Comparison of ENCODE assay signal across 39 cellular contexts in genomic region chr11:2345050-2345449, GRCh38. TPM values are rescaled to one million over a fixed set of nuclear protein-coding genes. Genes with fewer than 3 reads are reported as not detected.
"Had no signal": no experiment of that assay in that cellular context is flagged by ENCODE, and none has a peak within 500 bp of the region (broad histone marks: within the 10 kb centered on the region; RNA-seq: fewer than 3 reads in every experiment).

No MANE protein-coding gene starts in this region.

- FAIRE-seq: astrocyte, bronchial epithelial cell, colon had no signal

- H3K27me3 Mint-ChIP-seq: activated naive CD4-positive, alpha-beta T cell treated with anti-CD3 and anti-CD28 coated beads, Interleukin-2, amount 50 U/mL, for 24 hours; activated naive CD8-positive, alpha-beta T cell; activated naive CD8-positive, alpha-beta T cell treated with anti-CD3 and anti-CD28 coated beads for 36 hours; activated naive CD8-positive, alpha-beta T cell treated with anti-CD3 and anti-CD28 coated beads, Interleukin-2, amount 50 U/mL, for 24 hours; activated T-helper 17 cell treated with anti-CD3 and anti-CD28 coated beads, Interleukin-2, amount 50 U/mL, for 72 hours; central memory CD8-positive, alpha-beta T cell had no signal

- DNase-seq: activated effector memory CD4-positive, alpha-beta T cell treated with Interleukin-2 at 50 U/mL for 16 hours; activated gamma-delta T cell; activated gamma-delta T cell treated with Interleukin-2 at 50 U/mL for 16 hours; activated naive CD4-positive, alpha-beta T cell; activated naive CD4-positive, alpha-beta T cell treated with anti-CD3 and anti-CD28 coated beads for 36 hours; activated naive CD4-positive, alpha-beta T cell treated with anti-CD3 and anti-CD28 coated beads, Interleukin-2, amount 10 ng/mL, durations not matched to agents 7 days and 5 days; activated naive CD4-positive, alpha-beta T cell treated with anti-CD3 and anti-CD28 coated beads, Interleukin-2, amount 50 U/mL, for 16 hours; activated naive CD4-positive, alpha-beta T cell treated with Interleukin-2 at 50 U/mL for 16 hours; activated naive CD8-positive, alpha-beta T cell treated with anti-CD3 and anti-CD28 coated beads for 36 hours; activated naive CD8-positive, alpha-beta T cell treated with anti-CD3 and anti-CD28 coated beads, Interleukin-2, amount 10 ng/mL, durations not matched to agents 7 days and 5 days; activated naive CD8-positive, alpha-beta T cell treated with anti-CD3 and anti-CD28 coated beads, Interleukin-2, amount 50 U/mL, for 24 hours; activated T-cell treated with anti-CD3 and anti-CD28 coated beads, Interleukin-2, amount 50 U/mL, for 4 hours; activated T-cell treated with anti-CD3 and anti-CD28 coated beads, Interleukin-2, amount 50 U/mL, for 48 hours; activated T-cell treated with anti-CD3 and anti-CD28 coated beads, Interleukin-2, amount 50 U/mL, for 72 hours; adrenal gland; amniotic stem cell; amygdala; anterior cingulate cortex; aorta; body of pancreas; brain microvascular endothelial cell; caudate nucleus; central memory CD4-positive, alpha-beta T cell; cerebellar nuclear complex had no signal

- H3K9me3 ChIP-seq: adrenal gland, body of pancreas had no signal

- H3K36me3 ChIP-seq: adrenal gland, brain microvascular endothelial cell, breast epithelium, cardiac muscle cell had no signal

- H3K9me3 Mint-ChIP-seq: activated naive CD4-positive, alpha-beta T cell treated with anti-CD3 and anti-CD28 coated beads, Interleukin-2, amount 50 U/mL, for 24 hours had no signal

- ATAC-seq: activated naive CD4-positive, alpha-beta T cell treated with anti-CD3 and anti-CD28 coated beads, Interleukin-2, amount 50 U/mL, for 72 hours; activated naive CD8-positive, alpha-beta T cell treated with anti-CD3 and anti-CD28 coated beads, Interleukin-2, amount 50 U/mL, for 24 hours; activated T-cell treated with anti-CD3 and anti-CD28 coated beads, Interleukin-2, amount 50 U/mL, for 4 hours; activated T-cell treated with anti-CD3 and anti-CD28 coated beads, Interleukin-2, amount 50 U/mL, for 72 hours; activated T-helper 17 cell treated with anti-CD3 and anti-CD28 coated beads, Interleukin-2, amount 50 U/mL, for 72 hours; body of pancreas had no signal

- H3K4me1 Mint-ChIP-seq: activated naive CD4-positive, alpha-beta T cell treated with anti-CD3 and anti-CD28 coated beads, Interleukin-2, amount 10 ng/mL, durations not matched to agents 7 days and 5 days; activated naive CD4-positive, alpha-beta T cell treated with anti-CD3 and anti-CD28 coated beads, Interleukin-2, amount 50 U/mL, for 24 hours; activated naive CD8-positive, alpha-beta T cell treated with anti-CD3 and anti-CD28 coated beads for 36 hours; activated naive CD8-positive, alpha-beta T cell treated with anti-CD3 and anti-CD28 coated beads, Interleukin-2, amount 10 ng/mL, durations not matched to agents 7 days and 5 days; activated naive CD8-positive, alpha-beta T cell treated with anti-CD3 and anti-CD28 coated beads, Interleukin-2, amount 50 U/mL, for 24 hours; activated T-helper 17 cell treated with anti-CD3 and anti-CD28 coated beads, Interleukin-2, amount 50 U/mL, for 72 hours; brain; central memory CD8-positive, alpha-beta T cell had no signal

- H3K27ac ChIP-seq: adrenal gland, ascending aorta, body of pancreas, brain microvascular endothelial cell, breast epithelium, cardiac muscle cell had no signal

- H3K4me3 Mint-ChIP-seq: activated naive CD4-positive, alpha-beta T cell treated with anti-CD3 and anti-CD28 coated beads for 36 hours; activated naive CD4-positive, alpha-beta T cell treated with anti-CD3 and anti-CD28 coated beads, Interleukin-2, amount 10 ng/mL, durations not matched to agents 7 days and 5 days; activated naive CD4-positive, alpha-beta T cell treated with anti-CD3 and anti-CD28 coated beads, Interleukin-2, amount 50 U/mL, for 24 hours; activated naive CD8-positive, alpha-beta T cell; activated naive CD8-positive, alpha-beta T cell treated with anti-CD3 and anti-CD28 coated beads for 36 hours; activated naive CD8-positive, alpha-beta T cell treated with anti-CD3 and anti-CD28 coated beads, Interleukin-2, amount 10 ng/mL, durations not matched to agents 7 days and 5 days; activated naive CD8-positive, alpha-beta T cell treated with anti-CD3 and anti-CD28 coated beads, Interleukin-2, amount 50 U/mL, for 24 hours; activated T-cell treated with anti-CD3 and anti-CD28 coated beads, Interleukin-2, amount 50 U/mL, for 4 hours; activated T-cell treated with anti-CD3 and anti-CD28 coated beads, Interleukin-2, amount 50 U/mL, for 72 hours; activated T-helper 1 cell treated with anti-CD3 and anti-CD28 coated beads, Interleukin-12 subunit alpha, Interleukin-12 subunit beta, Interleukin-2, Interleukin-4 antibody, amounts not matched to agents 30 ng/mL and 10 ng/mL and 1 ng/mL, durations not matched to agents 14 hours and 24 hours and 36 hours; activated T-helper 17 cell treated with anti-CD3 and anti-CD28 coated beads, Interleukin-2, amount 50 U/mL, for 72 hours; brain; central memory CD8-positive, alpha-beta T cell had no signal

- H3K27me3 ChIP-seq: adrenal gland, ascending aorta, body of pancreas, brain microvascular endothelial cell, breast epithelium, cardiac muscle cell had no signal

- H3K4me1 ChIP-seq: adrenal gland, ascending aorta, body of pancreas, breast epithelium had no signal

- H3K4me3 ChIP-seq: adrenal gland, ascending aorta, body of pancreas, breast epithelium, cardiac muscle cell had no signal

- H3K27ac Mint-ChIP-seq: activated naive CD4-positive, alpha-beta T cell treated with anti-CD3 and anti-CD28 coated beads for 36 hours; activated naive CD4-positive, alpha-beta T cell treated with anti-CD3 and anti-CD28 coated beads, Interleukin-2, amount 10 ng/mL, durations not matched to agents 7 days and 5 days; activated naive CD4-positive, alpha-beta T cell treated with anti-CD3 and anti-CD28 coated beads, Interleukin-2, amount 50 U/mL, for 24 hours; activated naive CD4-positive, alpha-beta T cell treated with anti-CD3 and anti-CD28 coated beads, Interleukin-2, amount 50 U/mL, for 72 hours; activated naive CD8-positive, alpha-beta T cell; activated naive CD8-positive, alpha-beta T cell treated with anti-CD3 and anti-CD28 coated beads for 36 hours; activated naive CD8-positive, alpha-beta T cell treated with anti-CD3 and anti-CD28 coated beads, Interleukin-2, amount 10 ng/mL, durations not matched to agents 7 days and 5 days; activated naive CD8-positive, alpha-beta T cell treated with anti-CD3 and anti-CD28 coated beads, Interleukin-2, amount 50 U/mL, for 24 hours; activated T-cell treated with anti-CD3 and anti-CD28 coated beads, Interleukin-2, amount 50 U/mL, for 72 hours; activated T-helper 1 cell treated with anti-CD3 and anti-CD28 coated beads, Interleukin-12 subunit alpha, Interleukin-12 subunit beta, Interleukin-2, Interleukin-4 antibody, amounts not matched to agents 30 ng/mL and 10 ng/mL and 1 ng/mL, durations not matched to agents 14 hours and 24 hours and 36 hours; activated T-helper 17 cell treated with anti-CD3 and anti-CD28 coated beads, Interleukin-2, amount 50 U/mL, for 72 hours; activated T-helper 2 cell treated with anti-CD3 and anti-CD28 coated beads, Interferon-gamma antibody, Interleukin-2, Interleukin-4, amounts not matched to agents 10 μg/mL and 5 μg/mL and 100 μg/mL, durations not matched to agents 14 hours and 24 hours and 36 hours; brain had no signal

- H3K36me3 Mint-ChIP-seq: activated naive CD4-positive, alpha-beta T cell treated with anti-CD3 and anti-CD28 coated beads, Interleukin-2, amount 10 ng/mL, durations not matched to agents 7 days and 5 days; activated naive CD8-positive, alpha-beta T cell treated with anti-CD3 and anti-CD28 coated beads, Interleukin-2, amount 10 ng/mL, durations not matched to agents 7 days and 5 days had no signal

RNA-seq across cellular contexts. Expression of gene TSPAN32, which starts 43.2 kb away (rescaled TPM):
- total RNA-seq: astrocyte, bronchial epithelial cell, chondrocyte had no signal

RNA-seq across cellular contexts. Expression of gene C11orf21, which starts 43.3 kb away (rescaled TPM):
- total RNA-seq: ascending aorta, astrocyte, bronchial epithelial cell, chondrocyte had no signal
